22 cellular contexts compared by ENCODE assay signal in genomic region chr11:126839496-126839895, GRCh38.
DNase-seq lines count a peak whose midpoint lies in the region; ATAC-seq, FAIRE-seq and TF ChIP-seq lines count a peak whose summit lies in the region.
"Had no signal": no experiment of that assay in that cellular context is flagged by ENCODE, and none has a peak within 500 bp of the region (broad histone marks: within the 10 kb centered on the region; RNA-seq: fewer than 3 reads in every experiment).

No MANE protein-coding gene starts in this region.

- no peak for TF ChIP-seq RAD21 in K562 (CRISPR knock-in tag; conservative IDR thresholded peaks at IDR 0.05 in 1 of 2, IDR thresholded peaks at IDR 0.05 in 1 of 2)

- ATAC-seq in K562 (0 out of 3 replicates have a peak, but pooled peaks have one; percentile 43), HG03045 (IDR thresholded peaks at IDR 0.05; ENCODE audit: unreplicated experiment) (no peak), GM19463 (IDR thresholded peaks at IDR 0.05; ENCODE audit: unreplicated experiment) (no peak)

- no peak overlapping the region for H2AFZ ChIP-seq in K562 (ENCODE audit: low read depth, low read length)

- no peaks in the 10 kb centered on the region for H3K9me1 ChIP-seq in K562 (ENCODE audit: control insufficient read depth, insufficient read depth, low read length)

- H3K27me3 Mint-ChIP-seq in nephron (ENCODE audit: low read depth) = no peaks in the 10 kb centered on the region

- H3K27ac Mint-ChIP-seq in nephron = peak overlapping the region; percentile 64 to 83 (median 65)
- H3K27ac Mint-ChIP-seq: activated T-helper 2 cell treated with anti-CD3 and anti-CD28 coated beads, Interferon-gamma antibody, Interleukin-2, Interleukin-4, amounts not matched to agents 10 μg/mL and 5 μg/mL and 100 μg/mL, durations not matched to agents 14 hours and 24 hours and 36 hours had no signal

- under 1% methylated on average over 7 of the region's 7 CpGs for WGBS in K562 (ENCODE audit: insufficient coverage, low coverage, missing lambda C conversion rate)

- H3K9me3 ChIP-seq in K562 (replicated peaks; ENCODE audit: control insufficient read depth, insufficient read depth, low read depth, low read length) = no peaks in the 10 kb centered on the region
- H3K9me3 ChIP-seq: left ventricle myocardium inferior, uterus had no signal

- H3K36me3 ChIP-seq in K562 (ENCODE audit: control insufficient read depth, insufficient read depth, low read length) = no peaks in the 10 kb centered on the region
- H3K36me3 ChIP-seq: left ventricle myocardium inferior, uterus had no signal

- TF ChIP-seq POLR2A in K562 (conservative IDR thresholded peaks at IDR 0.05) = no peak

- BruUV-seq in K562 (replicated peaks; lab: Mats Ljungman, UMichigan) = no TSS peak

- H3K4me3 Mint-ChIP-seq in nephron = no peak overlapping the region

- no peaks in the 10 kb centered on the region; a peak in 1 of 5 replicates for H3K27me3 ChIP-seq in K562 (ENCODE audit: control insufficient read depth in 2 of 2, insufficient read depth in 2 of 2, low read length in 2 of 2)
- H3K27me3 ChIP-seq: uterus had no signal

- POLR2A ChIA-PET in K562 (lab: Yijun Ruan, JAX) = no interaction called here

- no peak overlapping the region for H3K27ac ChIP-seq in K562 (ENCODE audit: extremely low read depth, low read depth, low read length)
- H3K27ac ChIP-seq: C4-2B, KMS-11, left ventricle myocardium inferior, uterus had no signal

- in situ Hi-C loops in K562 (cut with MboI) = no loop called here

- intact Hi-C loops in K562 (cut with micrococcal nuclease) = no loop called here

- H3K4me2 ChIP-seq in K562 (ENCODE audit: insufficient read depth, low read length) = no peak overlapping the region; the same call in 1 of the 2 replicates
- H3K4me2 ChIP-seq: KMS-11 had no signal

- no peaks in the 10 kb centered on the region; a peak in 1 of 5 replicates for H3K4me1 ChIP-seq in K562 (replicated peaks in 1 of 2; ENCODE audit: control insufficient read depth in 2 of 2, insufficient read depth in 2 of 2, low read length in 2 of 2)
- H3K4me1 ChIP-seq: left ventricle myocardium inferior, uterus had no signal

- H3K4me3 ChIP-seq in K562 = no peak overlapping the region
- H3K4me3 ChIP-seq: left ventricle myocardium inferior, uterus had no signal

- TF ChIP-seq EP300 in K562 (IDR thresholded peaks at IDR 0.05; ENCODE audit: low read length) = no peak

- H4K20me1 ChIP-seq in K562 (replicated peaks; ENCODE audit: control insufficient read depth, insufficient read depth, low read length) = no peaks in the 10 kb centered on the region

- FAIRE-seq in K562 (lab: Jason Lieb, UNC) = no peak
- FAIRE-seq: colon, G401.6 had no signal

- no peaks in the 10 kb centered on the region for H3K36me3 Mint-ChIP-seq in nephron (ENCODE audit: low read depth)

- no peak overlapping the region for H3K9ac ChIP-seq in K562 (ENCODE audit: insufficient read depth in 1 of 2, low read depth in 2 of 2, low read length in 2 of 2)
- H3K9ac ChIP-seq: KMS-11 had no signal

- H3K9me3 Mint-ChIP-seq in nephron = no peaks in the 10 kb centered on the region
- H3K9me3 Mint-ChIP-seq: activated T-helper 2 cell treated with anti-CD3 and anti-CD28 coated beads, Interferon-gamma antibody, Interleukin-2, Interleukin-4, amounts not matched to agents 10 μg/mL and 5 μg/mL and 100 μg/mL, durations not matched to agents 14 hours and 24 hours and 36 hours had no signal

- peak; percentile 72 for DNase-seq in Ammon's horn (ENCODE audit: low spot score)
- peak; percentile 99 for DNase-seq in NCI-H526 (lab: John Stamatoyannopoulos, UW)
- peak; percentile 9 to 23 (median 16) for DNase-seq in K562 (ENCODE audit: extremely low read depth in 1 of 4, low spot score in 3 of 4)
- DNase-seq in effector CD8-positive, alpha-beta T cell (lab: John Stamatoyannopoulos, UW) = no peak
- no peak for DNase-seq in HK-2 (ENCODE audit: unreplicated experiment)
- DNase-seq: activated CD4-positive, alpha-beta T cell treated with anti-CD3 and anti-CD28 coated beads, Interleukin-2, amount 50 U/mL, for 1 hour; activated CD8-positive, alpha-beta memory T cell treated with anti-CD3 and anti-CD28 coated beads, Interleukin-2, amount 50 U/mL, for 4 hours; left ventricle myocardium inferior; NCI-H1930; NCI-H446 treated with DMSO at 0.1 percent for 48 hours; retina; stimulated activated CD8-positive, alpha-beta memory T cell treated with anti-CD3 and anti-CD28 coated beads, Interleukin-4, amount 100 ng/mL, for 48 hours; SW 1271; uterus had no signal

- TF ChIP-seq CTCF in K562 (IDR thresholded peaks at IDR 0.05 in 2 of 3, conservative IDR thresholded peaks at IDR 0.05 in 1 of 3; ENCODE audit: insufficient read depth in 2 of 3, low read depth in 1 of 3, low read length in 3 of 3) = no peak
- no peak for TF ChIP-seq CTCF in nephron (IDR thresholded peaks at IDR 0.05; ENCODE audit: unreplicated experiment in 3 of 3)

- H3K79me2 ChIP-seq in K562 (ENCODE audit: control insufficient read depth, insufficient read depth, low read length) = no peaks in the 10 kb centered on the region

- CTCF ChIA-PET in K562 (lab: Yijun Ruan, JAX; ENCODE audit: low intra/inter-chr PET ratio) = no interaction called here

- H3K4me1 Mint-ChIP-seq in nephron = peaks cover 36% of the 10 kb centered on the region

TF ChIP-seq in K562, 482 proteins besides CTCF, POLR2A, EP300 and RAD21:
- TF ChIP-seq HDAC1 (IDR thresholded peaks at IDR 0.05) (no peak), NFE2L1 (tag; IDR thresholded peaks at IDR 0.05; ENCODE audit: borderline replicate concordance, low read depth) (peak; percentile 71), MAFK (IDR thresholded peaks at IDR 0.05; ENCODE audit: low read length) (peak; percentile 99), ZNF316 (IDR thresholded peaks at IDR 0.05) (peak; percentile 98), MAFG (tag; conservative IDR thresholded peaks at IDR 0.05) (peak; percentile 99), C11orf30 (IDR thresholded peaks at IDR 0.05; ENCODE audit: low read depth) (peak; percentile 96), TEAD1 (CRISPR knock-in tag; IDR thresholded peaks at IDR 0.05) (no peak), MAFF (IDR thresholded peaks at IDR 0.05; ENCODE audit: low read length) (peak; percentile 99), ZMIZ1 (IDR thresholded peaks at IDR 0.05; ENCODE audit: low read depth in 2 of 2, low read length in 2 of 2) (no peak), ARID1B (IDR thresholded peaks at IDR 0.05) (0 out of 2 replicates have a peak, but pooled peaks have one; percentile 27), NFE2 (IDR thresholded peaks at IDR 0.05; ENCODE audit: low read depth) (peak; percentile 69; the same call in 1 of the 2 replicates), WHSC1 (IDR thresholded peaks at IDR 0.05; ENCODE audit: low read length) (no peak), RHOXF2B (CRISPR knock-in tag; conservative IDR thresholded peaks at IDR 0.05) (no peak), SOX6 (IDR thresholded peaks at IDR 0.05) (peak; percentile 93)

Comparison
In these comparisons a context has a peak if more than half of its experiments do, and no peak if none do; other contexts are left out.
1. DNase-seq: peak in Ammon's horn (single experiment), NCI-H526 (2 of 2) and K562 (4 of 4); none in effector CD8-positive, alpha-beta T cell (single experiment) and HK-2 (single experiment).